Comparison of ENCODE assay signal across 1 cellular context in the genomic region with DNA sequence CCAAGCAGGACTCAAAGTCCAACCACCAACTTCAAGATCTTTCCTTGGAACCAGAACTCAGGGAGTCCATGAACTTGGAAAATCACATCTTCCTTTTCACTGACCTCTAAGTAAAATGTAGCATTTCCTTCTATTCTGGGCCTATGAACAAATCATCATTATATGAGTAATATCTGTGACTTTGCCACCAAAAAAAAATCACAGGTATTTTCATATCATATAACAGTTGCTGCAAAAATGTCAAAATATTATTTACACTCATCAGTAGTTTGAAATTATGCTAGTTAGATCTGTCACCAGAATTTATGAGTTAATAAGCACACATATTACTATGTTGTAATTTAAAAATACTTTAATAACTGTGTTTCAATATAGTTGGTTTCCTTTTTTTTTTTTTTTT.
TF ChIP-seq lines count a peak whose summit lies in the region.

No MANE protein-coding gene starts in this region.

TF ChIP-seq in liver, 16 proteins besides CTCF, POLR2A, EP300 and RAD21:
- no peak for TF ChIP-seq HNF4A (conservative IDR thresholded peaks at IDR 0.05)
- TF ChIP-seq, protein P1, sequence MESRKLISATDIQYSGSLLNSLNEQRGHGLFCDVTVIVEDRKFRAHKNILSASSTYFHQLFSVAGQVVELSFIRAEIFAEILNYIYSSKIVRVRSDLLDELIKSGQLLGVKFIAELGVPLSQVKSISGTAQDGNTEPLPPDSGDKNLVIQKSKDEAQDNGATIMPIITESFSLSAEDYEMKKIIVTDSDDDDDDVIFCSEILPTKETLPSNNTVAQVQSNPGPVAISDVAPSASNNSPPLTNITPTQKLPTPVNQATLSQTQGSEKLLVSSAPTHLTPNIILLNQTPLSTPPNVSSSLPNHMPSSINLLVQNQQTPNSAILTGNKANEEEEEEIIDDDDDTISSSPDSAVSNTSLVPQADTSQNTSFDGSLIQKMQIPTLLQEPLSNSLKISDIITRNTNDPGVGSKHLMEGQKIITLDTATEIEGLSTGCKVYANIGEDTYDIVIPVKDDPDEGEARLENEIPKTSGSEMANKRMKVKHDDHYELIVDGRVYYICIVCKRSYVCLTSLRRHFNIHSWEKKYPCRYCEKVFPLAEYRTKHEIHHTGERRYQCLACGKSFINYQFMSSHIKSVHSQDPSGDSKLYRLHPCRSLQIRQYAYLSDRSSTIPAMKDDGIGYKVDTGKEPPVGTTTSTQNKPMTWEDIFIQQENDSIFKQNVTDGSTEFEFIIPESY (IDR thresholded peaks at IDR 0.05) = no peak
